In the genomic region with DNA sequence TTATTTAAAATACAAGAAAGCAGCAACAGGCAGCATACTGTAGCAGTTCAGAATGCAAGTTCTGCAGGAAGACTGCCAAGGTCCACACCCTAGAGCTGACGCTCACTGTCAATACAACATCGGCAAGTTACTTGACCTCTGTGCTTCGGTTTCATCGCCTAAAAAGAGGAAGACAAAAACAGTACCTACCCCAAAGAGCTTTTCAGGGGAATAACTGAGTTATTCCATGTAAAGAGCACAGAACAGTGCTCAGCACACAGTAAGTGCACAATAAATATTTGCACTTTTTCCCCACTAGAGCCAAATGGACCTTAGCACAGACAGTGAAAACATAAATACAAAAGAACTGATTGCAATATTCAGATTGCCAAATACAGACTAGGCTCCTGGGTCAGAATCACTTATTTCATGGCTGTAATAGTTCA, we compare ENCODE assay signal across 1 cellular context.
TF ChIP-seq lines count a peak whose summit lies in the region.

No MANE protein-coding gene starts in this region.

TF ChIP-seq in HepG2, 621 proteins besides CTCF, POLR2A, EP300 and RAD21 (continued from another document and continues in another):
- TF ChIP-seq PRDM15 (CRISPR knock-in tag; IDR thresholded peaks at IDR 0.05) (no peak), ZNF550 (CRISPR knock-in tag; IDR thresholded peaks at IDR 0.05; ENCODE audit: borderline replicate concordance) (no peak), KDM2A (CRISPR knock-in tag; IDR thresholded peaks at IDR 0.05; ENCODE audit: borderline replicate concordance, low read depth) (no peak), FLYWCH1 (CRISPR knock-in tag; IDR thresholded peaks at IDR 0.05) (no peak), MTA3 (CRISPR knock-in tag; IDR thresholded peaks at IDR 0.05) (no peak), ZFP41 (CRISPR knock-in tag; IDR thresholded peaks at IDR 0.05; ENCODE audit: borderline replicate concordance) (no peak), RXRA (CRISPR knock-in tag; IDR thresholded peaks at IDR 0.05) (no peak), ZNF251 (CRISPR knock-in tag; IDR thresholded peaks at IDR 0.05) (no peak), GATAD2A (CRISPR knock-in tag; IDR thresholded peaks at IDR 0.05) (peak; percentile 73), ZBTB2 (CRISPR knock-in tag; IDR thresholded peaks at IDR 0.05; ENCODE audit: low read depth) (no peak), KDM3A (CRISPR knock-in tag; IDR thresholded peaks at IDR 0.05; ENCODE audit: low read depth) (no peak), RARA (CRISPR knock-in tag; IDR thresholded peaks at IDR 0.05) (peak; percentile 49; the same call in 1 of the 2 replicates), THAP9 (CRISPR knock-in tag; IDR thresholded peaks at IDR 0.05; ENCODE audit: borderline replicate concordance) (no peak), ZC3H4 (CRISPR knock-in tag; IDR thresholded peaks at IDR 0.05; ENCODE audit: borderline replicate concordance) (no peak), CEBPB (IDR thresholded peaks at IDR 0.05; ENCODE audit: borderline replicate concordance, low read depth, low read length) (peak; percentile 76; the same call in 1 of the 2 replicates), ZNF792 (CRISPR knock-in tag; IDR thresholded peaks at IDR 0.05) (no peak), MXD1 (CRISPR knock-in tag; IDR thresholded peaks at IDR 0.05) (no peak), ZBTB42 (CRISPR knock-in tag; IDR thresholded peaks at IDR 0.05) (no peak), TRAFD1 (CRISPR knock-in tag; IDR thresholded peaks at IDR 0.05; ENCODE audit: borderline replicate concordance) (no peak), JUND (CRISPR knock-in tag; IDR thresholded peaks at IDR 0.05) (no peak), AFF4 (CRISPR knock-in tag; IDR thresholded peaks at IDR 0.05) (no peak), NFIB (CRISPR knock-in tag; IDR thresholded peaks at IDR 0.05; ENCODE audit: borderline replicate concordance) (no peak), ZNF234 (CRISPR knock-in tag; conservative IDR thresholded peaks at IDR 0.05) (no peak), TIGD3 (CRISPR knock-in tag; IDR thresholded peaks at IDR 0.05; ENCODE audit: borderline replicate concordance) (no peak), ZNF124 (CRISPR knock-in tag; IDR thresholded peaks at IDR 0.05) (no peak)
- TF ChIP-seq, protein P1, sequence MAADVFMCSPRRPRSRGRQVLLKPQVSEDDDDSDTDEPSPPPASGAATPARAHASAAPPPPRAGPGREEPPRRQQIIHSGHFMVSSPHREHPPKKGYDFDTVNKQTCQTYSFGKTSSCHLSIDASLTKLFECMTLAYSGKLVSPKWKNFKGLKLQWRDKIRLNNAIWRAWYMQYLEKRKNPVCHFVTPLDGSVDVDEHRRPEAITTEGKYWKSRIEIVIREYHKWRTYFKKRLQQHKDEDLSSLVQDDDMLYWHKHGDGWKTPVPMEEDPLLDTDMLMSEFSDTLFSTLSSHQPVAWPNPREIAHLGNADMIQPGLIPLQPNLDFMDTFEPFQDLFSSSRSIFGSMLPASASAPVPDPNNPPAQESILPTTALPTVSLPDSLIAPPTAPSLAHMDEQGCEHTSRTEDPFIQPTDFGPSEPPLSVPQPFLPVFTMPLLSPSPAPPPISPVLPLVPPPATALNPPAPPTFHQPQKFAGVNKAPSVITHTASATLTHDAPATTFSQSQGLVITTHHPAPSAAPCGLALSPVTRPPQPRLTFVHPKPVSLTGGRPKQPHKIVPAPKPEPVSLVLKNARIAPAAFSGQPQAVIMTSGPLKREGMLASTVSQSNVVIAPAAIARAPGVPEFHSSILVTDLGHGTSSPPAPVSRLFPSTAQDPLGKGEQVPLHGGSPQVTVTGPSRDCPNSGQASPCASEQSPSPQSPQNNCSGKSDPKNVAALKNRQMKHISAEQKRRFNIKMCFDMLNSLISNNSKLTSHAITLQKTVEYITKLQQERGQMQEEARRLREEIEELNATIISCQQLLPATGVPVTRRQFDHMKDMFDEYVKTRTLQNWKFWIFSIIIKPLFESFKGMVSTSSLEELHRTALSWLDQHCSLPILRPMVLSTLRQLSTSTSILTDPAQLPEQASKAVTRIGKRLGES (CRISPR knock-in tag; IDR thresholded peaks at IDR 0.05; ENCODE audit: borderline replicate concordance) = no peak
- TF ChIP-seq, protein P2, sequence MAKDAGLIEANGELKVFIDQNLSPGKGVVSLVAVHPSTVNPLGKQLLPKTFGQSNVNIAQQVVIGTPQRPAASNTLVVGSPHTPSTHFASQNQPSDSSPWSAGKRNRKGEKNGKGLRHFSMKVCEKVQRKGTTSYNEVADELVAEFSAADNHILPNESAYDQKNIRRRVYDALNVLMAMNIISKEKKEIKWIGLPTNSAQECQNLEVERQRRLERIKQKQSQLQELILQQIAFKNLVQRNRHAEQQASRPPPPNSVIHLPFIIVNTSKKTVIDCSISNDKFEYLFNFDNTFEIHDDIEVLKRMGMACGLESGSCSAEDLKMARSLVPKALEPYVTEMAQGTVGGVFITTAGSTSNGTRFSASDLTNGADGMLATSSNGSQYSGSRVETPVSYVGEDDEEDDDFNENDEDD (CRISPR knock-in tag; IDR thresholded peaks at IDR 0.05; ENCODE audit: borderline replicate concordance) = no peak
- TF ChIP-seq, protein P3, sequence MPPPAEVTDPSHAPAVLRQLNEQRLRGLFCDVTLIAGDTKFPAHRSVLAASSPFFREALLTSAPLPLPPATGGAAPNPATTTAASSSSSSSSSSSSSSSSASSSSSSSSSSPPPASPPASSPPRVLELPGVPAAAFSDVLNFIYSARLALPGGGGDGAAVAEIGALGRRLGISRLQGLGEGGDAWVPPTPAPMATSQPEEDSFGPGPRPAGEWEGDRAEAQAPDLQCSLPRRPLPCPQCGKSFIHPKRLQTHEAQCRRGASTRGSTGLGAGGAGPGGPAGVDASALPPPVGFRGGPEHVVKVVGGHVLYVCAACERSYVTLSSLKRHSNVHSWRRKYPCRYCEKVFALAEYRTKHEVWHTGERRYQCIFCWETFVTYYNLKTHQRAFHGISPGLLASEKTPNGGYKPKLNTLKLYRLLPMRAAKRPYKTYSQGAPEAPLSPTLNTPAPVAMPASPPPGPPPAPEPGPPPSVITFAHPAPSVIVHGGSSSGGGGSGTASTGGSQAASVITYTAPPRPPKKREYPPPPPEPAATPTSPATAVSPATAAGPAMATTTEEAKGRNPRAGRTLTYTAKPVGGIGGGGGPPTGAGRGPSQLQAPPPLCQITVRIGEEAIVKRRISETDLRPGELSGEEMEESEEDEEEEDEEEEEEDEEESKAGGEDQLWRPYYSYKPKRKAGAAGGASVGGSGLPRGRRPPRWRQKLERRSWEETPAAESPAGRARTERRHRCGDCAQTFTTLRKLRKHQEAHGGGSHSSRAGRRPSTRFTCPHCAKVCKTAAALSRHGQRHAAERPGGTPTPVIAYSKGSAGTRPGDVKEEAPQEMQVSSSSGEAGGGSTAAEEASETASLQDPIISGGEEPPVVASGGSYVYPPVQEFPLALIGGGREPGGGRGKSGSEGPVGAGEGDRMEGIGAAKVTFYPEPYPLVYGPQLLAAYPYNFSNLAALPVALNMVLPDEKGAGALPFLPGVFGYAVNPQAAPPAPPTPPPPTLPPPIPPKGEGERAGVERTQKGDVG (CRISPR knock-in tag; IDR thresholded peaks at IDR 0.05; ENCODE audit: borderline replicate concordance) = no peak
